In the genomic region with DNA sequence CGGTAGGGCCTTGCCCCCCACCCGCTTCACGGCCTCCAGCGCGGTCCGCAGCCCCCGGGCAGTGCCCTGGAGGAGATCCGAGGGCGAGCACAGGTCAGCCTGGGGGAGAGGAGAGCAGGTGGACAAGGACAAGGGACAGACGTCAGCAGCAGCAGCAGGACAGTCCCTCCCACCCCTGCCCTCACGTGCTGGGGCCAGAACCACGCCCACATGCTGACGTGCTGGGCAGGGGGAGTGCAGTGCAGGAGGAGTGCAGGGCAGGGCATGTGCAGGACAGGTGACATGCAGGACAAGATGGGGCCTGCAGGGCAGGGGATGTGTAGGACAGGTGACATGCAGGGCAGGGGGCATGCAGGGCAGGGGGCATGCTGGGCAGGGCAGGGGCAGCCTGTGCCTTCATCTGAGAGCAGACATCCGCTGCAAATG, we compare ENCODE assay signal across 19 cellular contexts. TPM values are rescaled to one million over a fixed set of nuclear protein-coding genes. Genes with fewer than 3 reads are reported as not detected.
"Had no signal": no experiment of that assay in that cellular context is flagged by ENCODE, and none has a peak within 500 bp of the region (broad histone marks: within the 10 kb centered on the region; RNA-seq: fewer than 3 reads in every experiment).

No MANE protein-coding gene starts in this region.

- H3K4me3 ChIP-seq: body of pancreas, esophagus muscularis mucosa, pancreas, thoracic aorta, uterus had no signal

- H3K27me3 ChIP-seq: body of pancreas, pancreas, uterus had no signal

- H3K27ac ChIP-seq: body of pancreas, esophagus muscularis mucosa, pancreas, thoracic aorta, uterus had no signal

- H3K9me3 Mint-ChIP-seq: activated naive CD4-positive, alpha-beta T cell treated with anti-CD3 and anti-CD28 coated beads, Interleukin-2, amount 50 U/mL, for 24 hours; dendritic cell treated with granulocyte-macrophage colony-stimulating factor and Interleukin-4, amounts not matched to agents 40 ng/mL and 50 ng/mL, for 4 days; memory B cell; stimulated activated naive CD8-positive, alpha-beta T cell treated with anti-CD3 and anti-CD28 coated beads, Interleukin-15, amount 100 ng/mL, for 72 hours had no signal

- H3K27me3 Mint-ChIP-seq: activated naive CD4-positive, alpha-beta T cell treated with anti-CD3 and anti-CD28 coated beads, Interleukin-2, amount 50 U/mL, for 24 hours; memory B cell; stimulated activated naive CD8-positive, alpha-beta T cell treated with anti-CD3 and anti-CD28 coated beads, Interleukin-15, amount 100 ng/mL, for 72 hours had no signal

- H3K27ac Mint-ChIP-seq: activated naive CD4-positive, alpha-beta T cell treated with anti-CD3 and anti-CD28 coated beads, Interleukin-2, amount 50 U/mL, for 24 hours; dendritic cell treated with granulocyte-macrophage colony-stimulating factor and Interleukin-4, amounts not matched to agents 40 ng/mL and 50 ng/mL, for 4 days; memory B cell had no signal

- H3K9me3 ChIP-seq: body of pancreas, esophagus muscularis mucosa, pancreas, thoracic aorta, uterus had no signal

- ATAC-seq: activated CD4-positive, CD25-positive, alpha-beta regulatory T cell treated with anti-CD3 and anti-CD28 coated beads, Interleukin-2, amount 50 U/mL, for 24 hours; body of pancreas; pancreas; stimulated activated naive CD8-positive, alpha-beta T cell treated with anti-CD3 and anti-CD28 coated beads, Interleukin-15, amount 100 ng/mL, for 72 hours had no signal

- H3K4me3 Mint-ChIP-seq: activated naive CD4-positive, alpha-beta T cell treated with anti-CD3 and anti-CD28 coated beads, Interleukin-2, amount 50 U/mL, for 24 hours; dendritic cell treated with granulocyte-macrophage colony-stimulating factor and Interleukin-4, amounts not matched to agents 40 ng/mL and 50 ng/mL, for 4 days; memory B cell; stimulated activated naive CD8-positive, alpha-beta T cell treated with anti-CD3 and anti-CD28 coated beads, Interleukin-15, amount 100 ng/mL, for 72 hours had no signal

- H3K36me3 ChIP-seq: uterus had no signal

- DNase-seq: activated CD4-positive, alpha-beta T cell treated with anti-CD3 and anti-CD28 coated beads, Interleukin-2, amount 50 U/mL, for 4 hours; activated effector memory CD4-positive, alpha-beta T cell treated with Interleukin-2 at 50 U/mL for 16 hours; activated T-cell treated with anti-CD3 and anti-CD28 coated beads, Interleukin-2, amount 50 U/mL, for 1 hour; amniotic stem cell; body of pancreas; central memory CD4-positive, alpha-beta T cell; stimulated activated CD4-positive, alpha-beta T cell treated with anti-CD3 and anti-CD28 coated beads, Interleukin-15, amount 100 ng/mL, for 24 hours; stimulated activated CD4-positive, alpha-beta T cell treated with anti-CD3 and anti-CD28 coated beads, Interleukin-4, amount 100 ng/mL, for 24 hours; stimulated activated naive CD8-positive, alpha-beta T cell treated with anti-CD3 and anti-CD28 coated beads, Interleukin-15, amount 100 ng/mL, for 72 hours; uterus had no signal

RNA-seq across cellular contexts. Expression of gene SAP25, which starts 1.5 kb away (rescaled TPM):
- total RNA-seq: body of pancreas, fibroblast of villous mesenchyme, renal cortical epithelial cell had no signal

RNA-seq across cellular contexts. Expression of gene FBXO24, which starts 10.9 kb away (rescaled TPM):
- total RNA-seq: thoracic aorta had no signal
